Comparison of ENCODE assay signal across 17 cellular contexts in genomic region chr13:49776871-49777270, GRCh38. TPM values are rescaled to one million over a fixed set of nuclear protein-coding genes. Genes with fewer than 3 reads are reported as not detected.
DNase-seq lines count a peak whose midpoint lies in the region; ATAC-seq and TF ChIP-seq lines count a peak whose summit lies in the region.
"Had no signal": no experiment of that assay in that cellular context is flagged by ENCODE, and none has a peak within 500 bp of the region (broad histone marks: within the 10 kb centered on the region; RNA-seq: fewer than 3 reads in every experiment).

No MANE protein-coding gene starts in this region.

- H3K9me3 Mint-ChIP-seq in WTC11 = no peaks in the 10 kb centered on the region
- H3K9me3 Mint-ChIP-seq: CD14-positive monocyte had no signal

- H3K4me1 ChIP-seq in GM23248 (ENCODE audit: insufficient read depth) (peaks cover 15% of the 10 kb centered on the region), osteoblast (ENCODE audit: insufficient read depth, low read length) (peaks cover 2% of the 10 kb centered on the region)

- DNase-seq in GM23248 (peak; percentile 56), WTC11 (ENCODE audit: low spot score) (no peak), fibroblast of peridontal ligament (ENCODE audit: extremely low read depth) (peak; percentile 62), glomerular visceral epithelial cell (ENCODE audit: extremely low spot score) (no peak), foreskin melanocyte (no peak), osteoblast (ENCODE audit: insufficient read length, low spot score, missing footprints) (no peak)
- DNase-seq in activated CD4-positive, alpha-beta T cell treated with anti-CD3 and anti-CD28 coated beads for 1 hour = no peak
- DNase-seq: DMS53, Karpas-422, MM.1S, NCI-H1105 treated with DMSO at 0.1 percent for 48 hours, NCI-H187 treated with DMSO at 0.1 percent for 48 hours, NCI-H82 had no signal

- H3K4me2 ChIP-seq in GM23248 (ENCODE audit: unreplicated experiment) (peak overlapping the region; percentile 15), osteoblast (ENCODE audit: insufficient read depth, low read length) (no peak overlapping the region)

- no peak overlapping the region for H3K4me3 ChIP-seq in GM23248
- H3K4me3 ChIP-seq in osteoblast (ENCODE audit: insufficient read depth, low read length) = no peak overlapping the region
- H3K4me3 ChIP-seq: SK-N-MC had no signal

- POLR2A ChIA-PET in WTC11 (lab: Charles Lee) = no interaction called here

- H3K27me3 ChIP-seq in GM23248 (replicated peaks; ENCODE audit: insufficient read depth) (no peaks in the 10 kb centered on the region), osteoblast (ENCODE audit: insufficient read depth, low read length) (no peaks in the 10 kb centered on the region)

- CTCF ChIA-PET in WTC11 (lab: Charles Lee) = no interaction called here

- no peaks in the 10 kb centered on the region for H3K9me2 ChIP-seq in GM23248 (ENCODE audit: insufficient read depth)

- H4K20me1 ChIP-seq in GM23248 (ENCODE audit: insufficient read depth) (no peaks in the 10 kb centered on the region; the same call in 1 of the 2 replicates), osteoblast (ENCODE audit: insufficient read depth, low read length) (peaks cover 44% of the 10 kb centered on the region)

- H3K27ac Mint-ChIP-seq in WTC11 = peak overlapping the region; percentile 54

- H3K4me3 Mint-ChIP-seq in WTC11 = no peak overlapping the region
- H3K4me3 Mint-ChIP-seq: CD14-positive monocyte had no signal

- peaks cover 16% of the 10 kb centered on the region; the same call in 1 of the 2 replicates for H3F3A ChIP-seq in GM23248 (ENCODE audit: insufficient read depth)

- no peak for ATAC-seq in WTC11
- ATAC-seq: Panc1, Right ventricle myocardium inferior had no signal

- H3K27me3 Mint-ChIP-seq in WTC11 (ENCODE audit: low read depth) = no peaks in the 10 kb centered on the region

- no peaks in the 10 kb centered on the region for H3K36me3 Mint-ChIP-seq in WTC11

- no peak overlapping the region for H3K9ac ChIP-seq in GM23248

- peaks cover 100% of the 10 kb centered on the region for H3K79me2 ChIP-seq in GM23248 (ENCODE audit: insufficient read depth)
- peaks cover 96% of the 10 kb centered on the region for H3K79me2 ChIP-seq in osteoblast (ENCODE audit: insufficient read depth, low read length)

- no peaks in the 10 kb centered on the region for H3K9me3 ChIP-seq in GM23248 (ENCODE audit: low read depth)
- H3K9me3 ChIP-seq in osteoblast (ENCODE audit: low read depth, low read length) = no peaks in the 10 kb centered on the region

- in situ Hi-C loops in GM23248 (cut with MboI) = no loop called here

- H2AFZ ChIP-seq in GM23248 = no peak overlapping the region
- no peak overlapping the region for H2AFZ ChIP-seq in osteoblast (ENCODE audit: low read length)

- H3K4me1 Mint-ChIP-seq in WTC11 = peaks cover 25% of the 10 kb centered on the region

- H3K27ac ChIP-seq in GM23248 (no peak overlapping the region), osteoblast (ENCODE audit: low read depth, low read length) (no peak overlapping the region)
- H3K27ac ChIP-seq: SK-N-MC had no signal

- no peak for TF ChIP-seq CTCF in WTC11 (IDR thresholded peaks at IDR 0.05)
- TF ChIP-seq CTCF in osteoblast (IDR thresholded peaks at IDR 0.05; ENCODE audit: extremely low read depth, low read depth, low read length) = no peak

- H3K36me3 ChIP-seq in GM23248 (ENCODE audit: low read depth) (no peaks in the 10 kb centered on the region), osteoblast (ENCODE audit: insufficient read depth, low read length) (no peaks in the 10 kb centered on the region)

TF ChIP-seq in WTC11, 78 proteins besides CTCF, POLR2A, EP300 and RAD21 (continues in another document):
- no peak for TF ChIP-seq ZMAT4 (CRISPR knock-in tag; IDR thresholded peaks at IDR 0.05)
- no peak for TF ChIP-seq ZNF263 (CRISPR knock-in tag; IDR thresholded peaks at IDR 0.05; ENCODE audit: low read depth)
- no peak for TF ChIP-seq ATF6 (CRISPR knock-in tag; IDR thresholded peaks at IDR 0.05)
- no peak for TF ChIP-seq TEAD1 (CRISPR knock-in tag; IDR thresholded peaks at IDR 0.05)
- TF ChIP-seq USF2 (CRISPR knock-in tag; IDR thresholded peaks at IDR 0.05) = no peak
- no peak for TF ChIP-seq MAX (CRISPR knock-in tag; IDR thresholded peaks at IDR 0.05)
- no peak for TF ChIP-seq ETV6 (CRISPR knock-in tag; IDR thresholded peaks at IDR 0.05)
- no peak for TF ChIP-seq PREB (CRISPR knock-in tag; IDR thresholded peaks at IDR 0.05; ENCODE audit: borderline replicate concordance)
- no peak for TF ChIP-seq ZNF671 (CRISPR knock-in tag; IDR thresholded peaks at IDR 0.05)
- no peak for TF ChIP-seq ERG (CRISPR knock-in tag; IDR thresholded peaks at IDR 0.05)
- no peak for TF ChIP-seq FOXP1 (CRISPR knock-in tag; IDR thresholded peaks at IDR 0.05; ENCODE audit: borderline replicate concordance)
- TF ChIP-seq NR3C1 (CRISPR knock-in tag; conservative IDR thresholded peaks at IDR 0.05; ENCODE audit: low read depth) = no peak
- TF ChIP-seq ZNF512 (CRISPR knock-in tag; IDR thresholded peaks at IDR 0.05; ENCODE audit: borderline replicate concordance) = no peak

RNA-seq across cellular contexts. Expression of gene KPNA3, which starts 15.6 kb away (rescaled TPM):
- total RNA-seq in GM23248 (2014; rRNA removed; shearing (Covaris generic)) = 33.0 and 36.4 TPM in 2 replicates
- polyA plus RNA-seq in GM23248 (2016; fragmentation: Nextera tagmentation; extraction: Ambion mirVana) = 29.8 and 34.9 TPM in 2 replicates
- total RNA-seq in WTC11 (2021) (44.2 to 47.6 TPM (median 44.4 TPM) in 3 replicates), osteoblast (42.0 and 43.6 TPM in 2 replicates)

Comparison
In these comparisons a context has a peak if more than half of its experiments do, and no peak if none do; other contexts are left out.
1. DNase-seq: peak in GM23248 (single experiment) and fibroblast of peridontal ligament (single experiment); none in WTC11 (single experiment), activated CD4-positive, alpha-beta T cell treated with anti-CD3 and anti-CD28 coated beads for 1 hour (single experiment), glomerular visceral epithelial cell (single experiment), foreskin melanocyte (single experiment) and osteoblast (single experiment).